ENCODE assay signal across 8 cellular contexts in genomic region chr17:78140169-78141051, GRCh38. TPM values are rescaled to one million over a fixed set of nuclear protein-coding genes. Genes with fewer than 3 reads are reported as not detected.
DNase-seq lines count a peak whose midpoint lies in the region; ATAC-seq, FAIRE-seq and TF ChIP-seq lines count a peak whose summit lies in the region.

No MANE protein-coding gene starts in this region.

- intact Hi-C loops in heart right ventricle (cut with DNase I): loop anchor here in 1 of 10 donors (5.0 kb wide), 1 partner anchor 37 kb away; no protein-coding TSS in a partner anchor

- no peak for TF ChIP-seq CTCF in GM12864 (IDR thresholded peaks at IDR 0.05; ENCODE audit: low read depth, low read length, missing control alignments)
- TF ChIP-seq CTCF in MM.1S (IDR thresholded peaks at IDR 0.05; ENCODE audit: low read length): no peak
- no peak for TF ChIP-seq CTCF in heart right ventricle (IDR thresholded peaks at IDR 0.05)

- FAIRE-seq in small intestine (lab: Jason Lieb, UNC): no peak

- no peaks in the 10 kb centered on the region for H3K9me2 ChIP-seq in MM.1S (replicated peaks; ENCODE audit: insufficient read depth, low read length)

- H3K27me3 ChIP-seq in MM.1S (replicated peaks; ENCODE audit: insufficient read depth, low read length): no peaks in the 10 kb centered on the region
- no peaks in the 10 kb centered on the region for H3K27me3 ChIP-seq in heart right ventricle
- no peaks in the 10 kb centered on the region for H3K27me3 ChIP-seq in small intestine (ENCODE audit: control insufficient read depth in 2 of 2, insufficient read depth in 2 of 2, low read length in 2 of 2)

- H3K27ac ChIP-seq in MM.1S (ENCODE audit: low read length) (no peak overlapping the region), heart right ventricle (peak overlapping the region in 1 of 10 donors; percentile 58), small intestine (ENCODE audit: low read depth in 1 of 2, low read length in 1 of 2) (peak overlapping the region in 1 of 2 donors; percentile 47)

- no peak overlapping the region for H3K9ac ChIP-seq in MM.1S (ENCODE audit: low read length)

- no peak overlapping the region for H2AFZ ChIP-seq in MM.1S (ENCODE audit: low read length)

- H3K36me3 ChIP-seq in MM.1S (replicated peaks; ENCODE audit: insufficient read depth, low read length) (no peaks in the 10 kb centered on the region), heart right ventricle (peaks cover 0 to 28% (median 0%) of the 10 kb centered on the region in 9 donors), small intestine (ENCODE audit: control insufficient read depth in 2 of 2, insufficient read depth in 2 of 2, low read length in 2 of 2) (peaks cover 0 to 2% of the 10 kb centered on the region in 2 donors)

- CTCF ChIA-PET in HEK293T (lab: Yijun Ruan, JAX): interaction anchor here (0.6 to 1.2 kb wide), 5 partner anchors 35 to 239 kb away, joined by 3 to 8 read pairs (median 3); no protein-coding TSS in a partner anchor

- H3K4me1 ChIP-seq in MM.1S (ENCODE audit: low read length) (peaks cover 46% of the 10 kb centered on the region), heart right ventricle (peaks cover 14 to 66% (median 40%) of the 10 kb centered on the region in 9 donors), small intestine (ENCODE audit: control insufficient read depth in 2 of 2, insufficient read depth in 1 of 2, low read depth in 1 of 2, low read length in 1 of 2) (peaks cover 3 to 7% of the 10 kb centered on the region in 2 donors)

- H4K20me1 ChIP-seq in MM.1S (ENCODE audit: insufficient read depth, low read length): 0 out of 2 replicates have a peak, but pooled peaks cover 2% of the 10 kb centered on the region

- peaks cover 80% of the 10 kb centered on the region for H3F3A ChIP-seq in MM.1S (ENCODE audit: insufficient read depth, low read length)

- WGBS in heart right ventricle, 2 donors: 31 to 34% methylated on average over 58 of the region's 58 CpGs
- WGBS in small intestine, 3 donors: 22 to 30% (median 23%) methylated on average over 34 to 58 of the region's 58 CpGs

- H3K4me2 ChIP-seq in MM.1S (ENCODE audit: low read depth, low read length): no peak overlapping the region

- ATAC-seq in heart right ventricle: peak; percentile 63 to 90 (median 79)

- H3K4me3 ChIP-seq in GM12864 (ENCODE audit: low read depth, low read length) (no peak overlapping the region), MM.1S (ENCODE audit: low read length) (no peak overlapping the region), heart right ventricle (peak overlapping the region in 1 of 10 donors; percentile 20), small intestine (ENCODE audit: low read depth in 1 of 2, low read length in 2 of 2) (no peak overlapping the region)

- in situ Hi-C loops in SK-MEL-5 (cut with HindIII; ENCODE audit: low pct_unique_long_range_greater_than_20kb, low sequenced_read_pairs): no loop called here

- POLR2A ChIA-PET in HEK293T (lab: Yijun Ruan, JAX): interaction anchor here (0.6 to 3.1 kb wide), 4 partner anchors 9 to 47 kb away, joined by 3 to 19 read pairs (median 4); partner anchors contain the start of genes AFMID, TK1 and TMC6

- DNase-seq in GM12864 (ENCODE audit: low read depth) (peak; percentile 91), HEK293T (ENCODE audit: extremely low spot score) (peak; percentile 100), MM.1S (peak; percentile 96), SK-MEL-5 (ENCODE audit: low read depth, low spot score) (peak; percentile 100), activated gamma-delta T cell treated with Interleukin-2 at 50 U/mL for 16 hours (peak; percentile 87), heart right ventricle (peak; percentile 81 to 91), small intestine (peak; percentile 99), GOT3 (lab: John Stamatoyannopoulos, UW) (no peak)

- H3K9me3 ChIP-seq in MM.1S (replicated peaks; ENCODE audit: insufficient read depth, low read length) (no peaks in the 10 kb centered on the region), heart right ventricle (no peaks in the 10 kb centered on the region), small intestine (ENCODE audit: control insufficient read depth, low read depth) (no peaks in the 10 kb centered on the region)

- H3K79me2 ChIP-seq in MM.1S (ENCODE audit: low read length): peaks cover 14% of the 10 kb centered on the region; the same call in 1 of the 2 replicates

TF ChIP-seq in HEK293T, 16 proteins besides CTCF, POLR2A, EP300 and RAD21:
- TF ChIP-seq LEF1 (IDR thresholded peaks at IDR 0.05; ENCODE audit: borderline replicate concordance) (no peak), FOXK2 (IDR thresholded peaks at IDR 0.05) (no peak), TARDBP (IDR thresholded peaks at IDR 0.05) (no peak), BHLHE40 (IDR thresholded peaks at IDR 0.05; ENCODE audit: borderline replicate concordance) (no peak), ARNT (IDR thresholded peaks at IDR 0.05) (no peak), PKNOX1 (IDR thresholded peaks at IDR 0.05) (peak; percentile 60; the same call in 1 of the 2 replicates), ELF4 (IDR thresholded peaks at IDR 0.05) (no peak), FOXA1 (IDR thresholded peaks at IDR 0.05) (no peak), HDGF (IDR thresholded peaks at IDR 0.05; ENCODE audit: borderline replicate concordance) (peak; percentile 98; the same call in 1 of the 2 replicates), NFRKB (IDR thresholded peaks at IDR 0.05) (no peak), CTBP1 (IDR thresholded peaks at IDR 0.05; ENCODE audit: borderline replicate concordance) (no peak), L3MBTL2 (conservative IDR thresholded peaks at IDR 0.05) (no peak; the same call in 1 of the 2 replicates), SUZ12 (IDR thresholded peaks at IDR 0.05) (no peak), FOXM1 (IDR thresholded peaks at IDR 0.05; ENCODE audit: borderline replicate concordance) (no peak), SP1 (IDR thresholded peaks at IDR 0.05) (peak; percentile 96), ZNF384 (IDR thresholded peaks at IDR 0.05) (peak; percentile 75)

RNA-seq across cellular contexts. Expression of gene C17orf99, which starts 5.8 kb away (rescaled TPM):
- not detected in 2 replicates for total RNA-seq in SK-MEL-5 (2014; rRNA removed; shearing (Covaris generic))
- not detected in 2 replicates for polyA plus RNA-seq in SK-MEL-5 (2015; cell fraction: cytosol; rRNA removed)
- not detected in 2 replicates for polyA plus RNA-seq in SK-MEL-5 (2015; cell fraction: nucleus; rRNA removed)
- under 1 TPM in 1 of 10 donors, not detected in 9; 0.11 TPM for total RNA-seq in heart right ventricle
- not detected for polyA plus RNA-seq in heart right ventricle
- under 1 TPM in 1 of 3 donors, not detected in 2; 0.19 TPM for polyA plus RNA-seq in small intestine

RNA-seq across cellular contexts. Expression of gene TMC8, which starts 9.8 kb away (rescaled TPM):
- 0.45 and 2.0 TPM in 2 replicates for total RNA-seq in SK-MEL-5 (2014; rRNA removed; shearing (Covaris generic))
- 2.3 and 3.1 TPM in 2 replicates for polyA plus RNA-seq in SK-MEL-5 (2015; cell fraction: cytosol; rRNA removed)
- polyA plus RNA-seq in SK-MEL-5 (2015; cell fraction: nucleus; rRNA removed): 5.0 and 44.5 TPM in 2 replicates
- total RNA-seq in heart right ventricle: 10 to 100 TPM in 1 of 10 donors, 1 to 10 TPM in 8, under 1 TPM in 1; 0.85 to 11.2 (median 2.1) TPM
- 1 to 10 TPM in 1 of 2 donors, under 1 TPM in 1; 0.96 to 3.7 TPM for polyA plus RNA-seq in heart right ventricle
- 1 to 10 TPM; 1.3 to 5.7 (median 4.1) TPM for polyA plus RNA-seq in small intestine

RNA-seq across cellular contexts. Expression of gene TMC6, which starts 11.9 kb away (rescaled TPM):
- 281 and 299 TPM in 2 replicates for total RNA-seq in SK-MEL-5 (2014; rRNA removed; shearing (Covaris generic))
- 402 and 453 TPM in 2 replicates for polyA plus RNA-seq in SK-MEL-5 (2015; cell fraction: cytosol; rRNA removed)
- polyA plus RNA-seq in SK-MEL-5 (2015; cell fraction: nucleus; rRNA removed): 824 and 934 TPM in 2 replicates
- 100 to 1,000 TPM in 1 of 10 donors, 10 to 100 TPM in 9; 42.3 to 109 (median 69.1) TPM for total RNA-seq in heart right ventricle
- 10 to 100 TPM; 22.8 to 86.0 TPM for polyA plus RNA-seq in heart right ventricle
- polyA plus RNA-seq in small intestine: 10 to 100 TPM; 29.7 to 51.1 (median 50.0) TPM

RNA-seq across cellular contexts. Expression of gene SYNGR2, which starts 28.0 kb away (rescaled TPM):
- 68.5 and 87.2 TPM in 2 replicates for total RNA-seq in SK-MEL-5 (2014; rRNA removed; shearing (Covaris generic))
- polyA plus RNA-seq in SK-MEL-5 (2015; cell fraction: cytosol; rRNA removed): 172 and 187 TPM in 2 replicates
- 42.7 and 49.1 TPM in 2 replicates for polyA plus RNA-seq in SK-MEL-5 (2015; cell fraction: nucleus; rRNA removed)
- 100 to 1,000 TPM; 102 to 184 (median 116) TPM for total RNA-seq in heart right ventricle
- polyA plus RNA-seq in heart right ventricle (100 to 1,000 TPM in 1 of 2 donors, 10 to 100 TPM in 1; 92.8 to 200 TPM), small intestine (100 to 1,000 TPM in 1 of 3 donors, 10 to 100 TPM in 2; 46.5 to 187 (median 73.0) TPM)

RNA-seq across cellular contexts. Expression of gene TK1, which starts 46.4 kb away (rescaled TPM):
- 85.4 and 103 TPM in 2 replicates for total RNA-seq in SK-MEL-5 (2014; rRNA removed; shearing (Covaris generic))
- polyA plus RNA-seq in SK-MEL-5 (2015; cell fraction: cytosol; rRNA removed): 183 and 197 TPM in 2 replicates
- polyA plus RNA-seq in SK-MEL-5 (2015; cell fraction: nucleus; rRNA removed): 40.4 and 48.6 TPM in 2 replicates
- total RNA-seq in heart right ventricle: 10 to 100 TPM in 1 of 10 donors, 1 to 10 TPM in 4, under 1 TPM in 5; 0.33 to 12.7 (median 0.91) TPM
- polyA plus RNA-seq in heart right ventricle (1 to 10 TPM; 1.6 to 2.6 TPM), small intestine (10 to 100 TPM in 2 of 3 donors, 1 to 10 TPM in 1; 6.9 to 60.6 (median 11.6) TPM)
